8 cellular contexts compared by ENCODE assay signal in the genomic region with DNA sequence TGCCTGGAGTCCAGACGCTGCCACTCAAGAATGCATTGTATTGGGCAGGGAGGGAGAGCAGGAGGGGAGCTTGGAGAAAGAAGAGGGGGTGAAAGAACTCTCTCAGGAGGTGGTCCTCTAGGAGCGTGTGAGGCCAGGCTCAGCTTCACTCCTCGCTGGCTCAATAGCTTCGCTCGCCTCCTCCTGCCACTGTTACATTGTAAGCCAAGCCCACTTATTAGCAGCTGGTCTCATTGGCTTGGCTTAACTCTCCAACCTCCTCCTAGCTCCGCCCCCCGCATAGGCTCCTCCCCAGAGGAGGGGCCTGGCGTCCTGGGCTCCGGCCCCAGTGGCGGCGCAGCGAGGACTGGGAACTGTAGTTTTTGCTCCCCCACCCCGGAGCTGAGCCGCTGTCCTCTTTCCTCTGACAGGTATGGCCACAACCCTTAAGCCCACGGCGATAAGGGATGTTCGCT. TPM values are rescaled to one million over a fixed set of nuclear protein-coding genes. Genes with fewer than 3 reads are reported as not detected.
A peak's percentile ranks its signal among the peaks of the same experiment; 100 is the strongest.
DNase-seq lines count a peak whose midpoint lies in the region; ATAC-seq and TF ChIP-seq lines count a peak whose summit lies in the region.

A gene (minus strand): TSS at position 165 of the 455 bp plus-strand sequence. CDS start 317 bp downstream, outside the sequence.

- POLR2A ChIA-PET in PC-9 (lab: Charles Lee; ENCODE audit: unreplicated experiment): interaction anchor here (0.6 to 0.7 kb wide), 2 partner anchors 11 to 92 kb away, joined by 3 to 6 read pairs; a partner anchor contains a TSS

- DNase-seq in DMS114 treated with DMSO at 0.1 percent for 48 hours (lab: John Stamatoyannopoulos, UW; ENCODE audit: unreplicated experiment) (peak; percentile 95), PC-9 (peak; percentile 42 to 85), fibroblast of peridontal ligament (ENCODE audit: extremely low read depth) (peak; percentile 61)
- peak; percentile 71 for DNase-seq in activated T-helper 1 cell treated with anti-CD3 and anti-CD28 coated beads, Interleukin-12 subunit alpha, Interleukin-12 subunit beta, Interleukin-2, Interleukin-4 antibody, amounts not matched to agents 30 ng/mL and 10 ng/mL and 1 ng/mL, durations not matched to agents 14 hours and 24 hours and 36 hours (ENCODE audit: low spot score)
- DNase-seq in natural killer cell treated with Interleukin-12 subunit alpha and Interleukin-12 subunit beta and Interleukin-15 and Interleukin-18, amount 100 ng/mL, for 72 hours (ENCODE audit: low spot score): peak; percentile 68
- peak; percentile 66 for DNase-seq in stimulated activated naive CD4-positive, alpha-beta T cell treated with Interleukin-2 at 50 U/mL for 16 hours (lab: John Stamatoyannopoulos, UW)

- H4K20me1 ChIP-seq in PC-9 (ENCODE audit: insufficient read depth): no peaks in the 10 kb centered on the region

- H3K4me1 ChIP-seq in PC-9 (replicated peaks; ENCODE audit: insufficient read depth): no peaks in the 10 kb centered on the region

- no peak within 1 kb of the TSS for H3K27ac ChIP-seq in PC-9

- peaks cover 17 to 37% (median 27%) of the 10 kb centered on the region in 3 donors for H3K4me1 Mint-ChIP-seq in IgD-negative memory B cell
- peaks cover 47% of the 10 kb centered on the region for H3K4me1 Mint-ChIP-seq in activated T-helper 1 cell treated with anti-CD3 and anti-CD28 coated beads, Interleukin-12 subunit alpha, Interleukin-12 subunit beta, Interleukin-2, Interleukin-4 antibody, amounts not matched to agents 30 ng/mL and 10 ng/mL and 1 ng/mL, durations not matched to agents 14 hours and 24 hours and 36 hours (ENCODE audit: low read depth)
- peaks cover 9 to 15% of the 10 kb centered on the region in 2 donors for H3K4me1 Mint-ChIP-seq in natural killer cell treated with Interleukin-12 subunit alpha and Interleukin-12 subunit beta and Interleukin-15 and Interleukin-18, amount 100 ng/mL, for 72 hours (ENCODE audit: low read depth in 2 of 2)

- no peaks in the 10 kb centered on the region for H3K36me3 ChIP-seq in PC-9 (ENCODE audit: low read depth)

- H3K9me3 ChIP-seq in PC-9 (ENCODE audit: insufficient read depth, low read depth): no peaks in the 10 kb centered on the region

- no peaks in the 10 kb centered on the region for H3K9me2 ChIP-seq in PC-9 (ENCODE audit: insufficient read depth)

- CTCF ChIA-PET in PC-9 (lab: Charles Lee): interaction anchor here (0.6 kb wide), 1 partner anchor 182 kb away, joined by 17 read pairs; no protein-coding TSS in a partner anchor

- BruUV-seq in PC-9 (replicated peaks; lab: Mats Ljungman, UMichigan): no TSS peak

- peaks cover 49% of the 10 kb centered on the region for H3K27me3 Mint-ChIP-seq in IgD-negative memory B cell
- peaks cover 24% of the 10 kb centered on the region for H3K27me3 Mint-ChIP-seq in activated T-helper 1 cell treated with anti-CD3 and anti-CD28 coated beads, Interleukin-12 subunit alpha, Interleukin-12 subunit beta, Interleukin-2, Interleukin-4 antibody, amounts not matched to agents 30 ng/mL and 10 ng/mL and 1 ng/mL, durations not matched to agents 14 hours and 24 hours and 36 hours (ENCODE audit: insufficient read depth)
- H3K27me3 Mint-ChIP-seq in natural killer cell treated with Interleukin-12 subunit alpha and Interleukin-12 subunit beta and Interleukin-15 and Interleukin-18, amount 100 ng/mL, for 72 hours: peaks cover 32 to 39% of the 10 kb centered on the region in 2 donors

- no peak for TF ChIP-seq CTCF in PC-9 (conservative IDR thresholded peaks at IDR 0.05)

- H3K27ac Mint-ChIP-seq in IgD-negative memory B cell: peak within 1 kb of the TSS in 2 of 3 donors; percentile 18 to 25
- no peak within 1 kb of the TSS for H3K27ac Mint-ChIP-seq in activated T-helper 1 cell treated with anti-CD3 and anti-CD28 coated beads, Interleukin-12 subunit alpha, Interleukin-12 subunit beta, Interleukin-2, Interleukin-4 antibody, amounts not matched to agents 30 ng/mL and 10 ng/mL and 1 ng/mL, durations not matched to agents 14 hours and 24 hours and 36 hours
- H3K27ac Mint-ChIP-seq in natural killer cell treated with Interleukin-12 subunit alpha and Interleukin-12 subunit beta and Interleukin-15 and Interleukin-18, amount 100 ng/mL, for 72 hours: no peak within 1 kb of the TSS

- H3K4me2 ChIP-seq in PC-9: peak within 1 kb of the TSS; percentile 59

- intact Hi-C loops in PC-9 (cut with micrococcal nuclease; ENCODE audit: unreplicated experiment): loop anchor here (10.0 kb wide), 1 partner anchor 385 kb away; no protein-coding TSS in a partner anchor
- intact Hi-C loops in activated T-helper 1 cell treated with anti-CD3 and anti-CD28 coated beads, Interleukin-12 subunit alpha, Interleukin-12 subunit beta, Interleukin-2, Interleukin-4 antibody, amounts not matched to agents 30 ng/mL and 10 ng/mL and 1 ng/mL, durations not matched to agents 14 hours and 24 hours and 36 hours (cut with micrococcal nuclease): loop anchor here (2.0 to 5.0 kb wide), 2 partner anchors 78 to 311 kb away; a partner anchor contains a TSS

- no peak within 1 kb of the TSS for H2AFZ ChIP-seq in PC-9

- peak within 1 kb of the TSS in 3 of 4 donors; percentile 67 to 87 (median 71) for H3K4me3 Mint-ChIP-seq in IgD-negative memory B cell
- H3K4me3 Mint-ChIP-seq in activated T-helper 1 cell treated with anti-CD3 and anti-CD28 coated beads, Interleukin-12 subunit alpha, Interleukin-12 subunit beta, Interleukin-2, Interleukin-4 antibody, amounts not matched to agents 30 ng/mL and 10 ng/mL and 1 ng/mL, durations not matched to agents 14 hours and 24 hours and 36 hours: peak within 1 kb of the TSS; percentile 3
- no peak within 1 kb of the TSS for H3K4me3 Mint-ChIP-seq in natural killer cell treated with Interleukin-12 subunit alpha and Interleukin-12 subunit beta and Interleukin-15 and Interleukin-18, amount 100 ng/mL, for 72 hours

- H3K9me3 Mint-ChIP-seq in IgD-negative memory B cell: no peaks in the 10 kb centered on the region
- no peaks in the 10 kb centered on the region for H3K9me3 Mint-ChIP-seq in activated T-helper 1 cell treated with anti-CD3 and anti-CD28 coated beads, Interleukin-12 subunit alpha, Interleukin-12 subunit beta, Interleukin-2, Interleukin-4 antibody, amounts not matched to agents 30 ng/mL and 10 ng/mL and 1 ng/mL, durations not matched to agents 14 hours and 24 hours and 36 hours
- H3K9me3 Mint-ChIP-seq in natural killer cell treated with Interleukin-12 subunit alpha and Interleukin-12 subunit beta and Interleukin-15 and Interleukin-18, amount 100 ng/mL, for 72 hours: no peaks in the 10 kb centered on the region

- H3K27me3 ChIP-seq in PC-9 (ENCODE audit: insufficient read depth, low read depth): peaks cover 72% of the 10 kb centered on the region

- no peaks in the 10 kb centered on the region for H3F3A ChIP-seq in PC-9 (ENCODE audit: insufficient read depth, low read depth)

- ATAC-seq in GM21576 (IDR thresholded peaks at IDR 0.05; ENCODE audit: unreplicated experiment): peak; percentile 89
- ATAC-seq in natural killer cell treated with Interleukin-12 subunit alpha and Interleukin-12 subunit beta and Interleukin-15 and Interleukin-18, amount 100 ng/mL, for 72 hours: peak; percentile 91 to 96

- no peak within 1 kb of the TSS for H3K4me3 ChIP-seq in PC-9

- no peaks in the 10 kb centered on the region for H3K79me2 ChIP-seq in PC-9 (ENCODE audit: low read depth)

- H3K36me3 Mint-ChIP-seq in IgD-negative memory B cell: peaks cover 6% of the 10 kb centered on the region
- no peaks in the 10 kb centered on the region for H3K36me3 Mint-ChIP-seq in activated T-helper 1 cell treated with anti-CD3 and anti-CD28 coated beads, Interleukin-12 subunit alpha, Interleukin-12 subunit beta, Interleukin-2, Interleukin-4 antibody, amounts not matched to agents 30 ng/mL and 10 ng/mL and 1 ng/mL, durations not matched to agents 14 hours and 24 hours and 36 hours (ENCODE audit: low read depth)
- H3K36me3 Mint-ChIP-seq in natural killer cell treated with Interleukin-12 subunit alpha and Interleukin-12 subunit beta and Interleukin-15 and Interleukin-18, amount 100 ng/mL, for 72 hours: no peaks in the 10 kb centered on the region

RNA-seq across cellular contexts. Expression of the gene that starts here (rescaled TPM):
- polyA plus RNA-seq in IgD-negative memory B cell: 0.88 TPM
- total RNA-seq in PC-9 (2021): 0.33 and 1.1 TPM in 2 replicates
- 0.34 and 0.36 TPM in 2 replicates for total RNA-seq in activated T-helper 1 cell treated with anti-CD3 and anti-CD28 coated beads, Interleukin-12 subunit alpha, Interleukin-12 subunit beta, Interleukin-2, Interleukin-4 antibody, amounts not matched to agents 30 ng/mL and 10 ng/mL and 1 ng/mL, durations not matched to agents 14 hours and 24 hours and 36 hours
- under 1 TPM in 1 of 2 donors, not detected in 1; 0.08 TPM for total RNA-seq in natural killer cell treated with Interleukin-12 subunit alpha and Interleukin-12 subunit beta and Interleukin-15 and Interleukin-18, amount 100 ng/mL, for 72 hours

Comparison
In these comparisons a context has a peak if more than half of its experiments do, and no peak if none do; other contexts are left out.
1. Peak in DNase-seq in activated T-helper 1 cell treated with anti-CD3 and anti-CD28 coated beads, Interleukin-12 subunit alpha, Interleukin-12 subunit beta, Interleukin-2, Interleukin-4 antibody, amounts not matched to agents 30 ng/mL and 10 ng/mL and 1 ng/mL, durations not matched to agents 14 hours and 24 hours and 36 hours; RNA of the gene not detected or under 1 TPM.
2. Peak in DNase-seq and ATAC-seq in natural killer cell treated with Interleukin-12 subunit alpha and Interleukin-12 subunit beta and Interleukin-15 and Interleukin-18, amount 100 ng/mL, for 72 hours; RNA of the gene not detected or under 1 TPM.
3. H3K27ac Mint-ChIP-seq: peak in IgD-negative memory B cell (2 of 3); none in activated T-helper 1 cell treated with anti-CD3 and anti-CD28 coated beads, Interleukin-12 subunit alpha, Interleukin-12 subunit beta, Interleukin-2, Interleukin-4 antibody, amounts not matched to agents 30 ng/mL and 10 ng/mL and 1 ng/mL, durations not matched to agents 14 hours and 24 hours and 36 hours (single experiment) and natural killer cell treated with Interleukin-12 subunit alpha and Interleukin-12 subunit beta and Interleukin-15 and Interleukin-18, amount 100 ng/mL, for 72 hours (0 of 2).
4. Peak in every context shown above with its lines, with median percentiles within 50 percentile points of each other: DNase-seq.